Comparison of ENCODE assay signal across 23 cellular contexts in genomic region chr7:80387634-80388033, GRCh38.
DNase-seq lines count a peak whose midpoint lies in the region; FAIRE-seq and TF ChIP-seq lines count a peak whose summit lies in the region.
"Had no signal": no experiment of that assay in that cellular context is flagged by ENCODE, and none has a peak within 500 bp of the region (broad histone marks: within the 10 kb centered on the region; RNA-seq: fewer than 3 reads in every experiment).

No MANE protein-coding gene starts in this region.

- no peaks in the 10 kb centered on the region for H3K27me3 ChIP-seq in SJCRH30
- H3K27me3 ChIP-seq in keratinocyte (ENCODE audit: control insufficient read depth, extremely low read depth, insufficient read depth, low read length): no peaks in the 10 kb centered on the region
- H3K27me3 ChIP-seq in esophagus muscularis mucosa: no peaks in the 10 kb centered on the region
- H3K27me3 ChIP-seq: heart right ventricle, spleen, uterus had no signal

- DNase-seq in NCI-H345 (lab: John Stamatoyannopoulos, UW): peak; percentile 27
- DNase-seq in NCI-H345 treated with DMSO at 0.1 percent for 48 hours (lab: John Stamatoyannopoulos, UW; ENCODE audit: unreplicated experiment): no peak
- DNase-seq in SJCRH30: peak; percentile 55 to 74
- no peak for DNase-seq in keratinocyte (ENCODE audit: low read depth, low spot score)
- DNase-seq in type B pancreatic cell (ENCODE audit: extremely low spot score, unreplicated experiment): no peak
- no peak for DNase-seq in esophagus muscularis mucosa (ENCODE audit: extremely low spot score)
- DNase-seq in activated CD8-positive, alpha-beta memory T cell treated with anti-CD3 and anti-CD28 coated beads, Interleukin-2, amount 50 U/mL, for 4 hours: no peak
- no peak for DNase-seq in effector CD8-positive, alpha-beta T cell (lab: John Stamatoyannopoulos, UW)
- DNase-seq: ACHN; activated CD4-positive, alpha-beta T cell treated with anti-CD3 and anti-CD28 coated beads, Interleukin-2, amount 10 ng/mL, durations not matched to agents 7 days and 5 days; activated naive CD4-positive, alpha-beta T cell treated with anti-CD3 and anti-CD28 coated beads, Interleukin-2, amount 10 ng/mL, durations not matched to agents 7 days and 5 days; CD4-positive, alpha-beta T cell; heart right ventricle; kidney; NCI-H1105; NCI-H510A treated with DMSO at 0.1 percent for 48 hours; spleen; stimulated activated naive B cell treated with anti-CD40 and anti-IgM and Interleukin-4, amounts not matched to agents 10 μg/mL and 1 μg/mL and 100 μg/mL, for 72 hours; uterus had no signal

- TF ChIP-seq POLR2A in esophagus muscularis mucosa (IDR thresholded peaks at IDR 0.05; ENCODE audit: low read depth): no peak

- H3K27ac ChIP-seq in SJCRH30 (no peak overlapping the region), keratinocyte (ENCODE audit: control insufficient read depth, insufficient read depth, low read length) (no peak overlapping the region), esophagus muscularis mucosa (replicated peaks in 1 of 4) (no peak overlapping the region)
- H3K27ac ChIP-seq: heart right ventricle, HL-60, spleen, uterus had no signal

- H3K27me3 Mint-ChIP-seq in type B pancreatic cell: no peaks in the 10 kb centered on the region
- H3K27me3 Mint-ChIP-seq: activated CD4-positive, alpha-beta T cell treated with anti-CD3 and anti-CD28 coated beads, Interleukin-2, amount 10 ng/mL, durations not matched to agents 7 days and 5 days; activated naive CD4-positive, alpha-beta T cell treated with anti-CD3 and anti-CD28 coated beads, Interleukin-2, amount 10 ng/mL, durations not matched to agents 7 days and 5 days; CD4-positive, alpha-beta T cell; dendritic cell treated with granulocyte-macrophage colony-stimulating factor and Interleukin-4, amounts not matched to agents 40 ng/mL and 50 ng/mL, for 4 days; progenitor cell of endocrine pancreas; stimulated activated naive B cell treated with anti-CD40 and anti-IgM and Interleukin-4, amounts not matched to agents 10 μg/mL and 1 μg/mL and 100 μg/mL, for 72 hours had no signal

- no peaks in the 10 kb centered on the region for H3K79me2 ChIP-seq in keratinocyte (ENCODE audit: control insufficient read depth, insufficient read depth, low read length)

- H3K4me1 ChIP-seq in SJCRH30 (0 out of 2 replicates have a peak, but pooled peaks cover 6% of the 10 kb centered on the region), keratinocyte (ENCODE audit: control insufficient read depth, extremely low read depth, insufficient read depth, low read length) (peaks cover 6% of the 10 kb centered on the region), esophagus muscularis mucosa (peaks cover 0 to 25% (median 18%) of the 10 kb centered on the region in 4 donors)
- H3K4me1 ChIP-seq: spleen, uterus had no signal

- H3K4me3 Mint-ChIP-seq in type B pancreatic cell: no peak overlapping the region
- H3K4me3 Mint-ChIP-seq: activated CD4-positive, alpha-beta T cell treated with anti-CD3 and anti-CD28 coated beads, Interleukin-2, amount 10 ng/mL, durations not matched to agents 7 days and 5 days; activated naive CD4-positive, alpha-beta T cell treated with anti-CD3 and anti-CD28 coated beads, Interleukin-2, amount 10 ng/mL, durations not matched to agents 7 days and 5 days; CD4-positive, alpha-beta T cell; dendritic cell treated with granulocyte-macrophage colony-stimulating factor and Interleukin-4, amounts not matched to agents 40 ng/mL and 50 ng/mL, for 4 days; stimulated activated naive B cell treated with anti-CD40 and anti-IgM and Interleukin-4, amounts not matched to agents 10 μg/mL and 1 μg/mL and 100 μg/mL, for 72 hours had no signal

- no peaks in the 10 kb centered on the region for H3K9me1 ChIP-seq in keratinocyte (ENCODE audit: control insufficient read depth, extremely low read depth, insufficient read depth, low read length)

- H3K27ac Mint-ChIP-seq in type B pancreatic cell: no peak overlapping the region
- H3K27ac Mint-ChIP-seq: activated CD4-positive, alpha-beta T cell treated with anti-CD3 and anti-CD28 coated beads, Interleukin-2, amount 10 ng/mL, durations not matched to agents 7 days and 5 days; activated naive CD4-positive, alpha-beta T cell treated with anti-CD3 and anti-CD28 coated beads, Interleukin-2, amount 10 ng/mL, durations not matched to agents 7 days and 5 days; CD4-positive, alpha-beta T cell; dendritic cell treated with granulocyte-macrophage colony-stimulating factor and Interleukin-4, amounts not matched to agents 40 ng/mL and 50 ng/mL, for 4 days; progenitor cell of endocrine pancreas; stimulated activated naive B cell treated with anti-CD40 and anti-IgM and Interleukin-4, amounts not matched to agents 10 μg/mL and 1 μg/mL and 100 μg/mL, for 72 hours had no signal

- peak overlapping the region; percentile 58 for H2AFZ ChIP-seq in keratinocyte (ENCODE audit: control insufficient read depth, low read length)

- FAIRE-seq in keratinocyte (lab: Jason Lieb, UNC): peak; percentile 66
- FAIRE-seq: K562, kidney had no signal

- intact Hi-C loops in esophagus muscularis mucosa (cut with DNase I): loop anchor here (10.0 kb wide), 1 partner anchor 183 kb away; no protein-coding TSS in a partner anchor

- no peaks in the 10 kb centered on the region for H4K20me1 ChIP-seq in keratinocyte (ENCODE audit: control insufficient read depth, extremely low read depth, insufficient read depth, low read length)

- TF ChIP-seq EP300 in esophagus muscularis mucosa (IDR thresholded peaks at IDR 0.05): no peak

- H3K36me3 Mint-ChIP-seq in type B pancreatic cell: no peaks in the 10 kb centered on the region
- H3K36me3 Mint-ChIP-seq: activated naive CD4-positive, alpha-beta T cell treated with anti-CD3 and anti-CD28 coated beads, Interleukin-2, amount 10 ng/mL, durations not matched to agents 7 days and 5 days; stimulated activated naive B cell treated with anti-CD40 and anti-IgM and Interleukin-4, amounts not matched to agents 10 μg/mL and 1 μg/mL and 100 μg/mL, for 72 hours had no signal

- H3K4me3 ChIP-seq in SJCRH30 (no peak overlapping the region), keratinocyte (ENCODE audit: control insufficient read depth in 2 of 3, extremely low read depth in 1 of 3, insufficient read depth in 2 of 3, low read depth in 1 of 3, low read length in 3 of 3) (no peak overlapping the region), esophagus muscularis mucosa (no peak overlapping the region)
- H3K4me3 ChIP-seq: heart right ventricle, K562, spleen, uterus had no signal

- TF ChIP-seq CTCF in keratinocyte (optimal IDR thresholded peaks at IDR 0.05 in 1 of 3, IDR thresholded peaks at IDR 0.05 in 1 of 3, conservative IDR thresholded peaks at IDR 0.05 in 1 of 3; ENCODE audit: extremely low read depth in 1 of 3, insufficient read depth in 2 of 3, low read length in 3 of 3): no peak
- TF ChIP-seq CTCF in type B pancreatic cell (conservative IDR thresholded peaks at IDR 0.05): peak; percentile 33
- TF ChIP-seq CTCF in esophagus muscularis mucosa (IDR thresholded peaks at IDR 0.05): no peak

- WGBS in esophagus muscularis mucosa: 56% methylated on average over 4 of the region's 4 CpGs

- no peaks in the 10 kb centered on the region for H3K9me3 Mint-ChIP-seq in type B pancreatic cell
- H3K9me3 Mint-ChIP-seq: activated CD4-positive, alpha-beta T cell treated with anti-CD3 and anti-CD28 coated beads, Interleukin-2, amount 10 ng/mL, durations not matched to agents 7 days and 5 days; activated naive CD4-positive, alpha-beta T cell treated with anti-CD3 and anti-CD28 coated beads, Interleukin-2, amount 10 ng/mL, durations not matched to agents 7 days and 5 days; CD4-positive, alpha-beta T cell; dendritic cell treated with granulocyte-macrophage colony-stimulating factor and Interleukin-4, amounts not matched to agents 40 ng/mL and 50 ng/mL, for 4 days; stimulated activated naive B cell treated with anti-CD40 and anti-IgM and Interleukin-4, amounts not matched to agents 10 μg/mL and 1 μg/mL and 100 μg/mL, for 72 hours had no signal

- H3K36me3 ChIP-seq in SJCRH30 (no peaks in the 10 kb centered on the region), keratinocyte (ENCODE audit: control insufficient read depth in 2 of 2, extremely low read depth in 1 of 2, insufficient read depth in 2 of 2, low read length in 2 of 2) (no peaks in the 10 kb centered on the region), esophagus muscularis mucosa (no peaks in the 10 kb centered on the region)
- H3K36me3 ChIP-seq: heart right ventricle, spleen, uterus had no signal

- H3K4me2 ChIP-seq in keratinocyte (ENCODE audit: control insufficient read depth, extremely low read depth, insufficient read depth, low read depth, low read length): peak overlapping the region; percentile 61

- peaks cover 21% of the 10 kb centered on the region for H3K4me1 Mint-ChIP-seq in type B pancreatic cell (ENCODE audit: unreplicated experiment)
- H3K4me1 Mint-ChIP-seq: activated CD4-positive, alpha-beta T cell treated with anti-CD3 and anti-CD28 coated beads, Interleukin-2, amount 10 ng/mL, durations not matched to agents 7 days and 5 days; activated naive CD4-positive, alpha-beta T cell treated with anti-CD3 and anti-CD28 coated beads, Interleukin-2, amount 10 ng/mL, durations not matched to agents 7 days and 5 days; stimulated activated naive B cell treated with anti-CD40 and anti-IgM and Interleukin-4, amounts not matched to agents 10 μg/mL and 1 μg/mL and 100 μg/mL, for 72 hours had no signal

- no peaks in the 10 kb centered on the region for H3K9me3 ChIP-seq in SJCRH30 (replicated peaks)
- H3K9me3 ChIP-seq in keratinocyte (ENCODE audit: control insufficient read depth, low read depth, low read length): no peaks in the 10 kb centered on the region
- H3K9me3 ChIP-seq in esophagus muscularis mucosa: no peaks in the 10 kb centered on the region
- H3K9me3 ChIP-seq: heart right ventricle, spleen, uterus had no signal

- dilution Hi-C loops in keratinocyte (cut with MboI; ENCODE audit: extremely low pct_ligation_motif_present, low sequenced_read_pairs): no loop called here

- no peak overlapping the region for H3K9ac ChIP-seq in keratinocyte (ENCODE audit: control insufficient read depth, extremely low read depth, insufficient read depth, low read length)

Comparison
In these comparisons a context has a peak if more than half of its experiments do, and no peak if none do; other contexts are left out.
1. DNase-seq: peak in NCI-H345 (single experiment) and SJCRH30 (2 of 2); none in NCI-H345 treated with DMSO at 0.1 percent for 48 hours (single experiment), keratinocyte (single experiment), type B pancreatic cell (single experiment), esophagus muscularis mucosa (single experiment), activated CD8-positive, alpha-beta memory T cell treated with anti-CD3 and anti-CD28 coated beads, Interleukin-2, amount 50 U/mL, for 4 hours (single experiment) and effector CD8-positive, alpha-beta T cell (single experiment).